12 cellular contexts compared by ENCODE assay signal in the genomic region with DNA sequence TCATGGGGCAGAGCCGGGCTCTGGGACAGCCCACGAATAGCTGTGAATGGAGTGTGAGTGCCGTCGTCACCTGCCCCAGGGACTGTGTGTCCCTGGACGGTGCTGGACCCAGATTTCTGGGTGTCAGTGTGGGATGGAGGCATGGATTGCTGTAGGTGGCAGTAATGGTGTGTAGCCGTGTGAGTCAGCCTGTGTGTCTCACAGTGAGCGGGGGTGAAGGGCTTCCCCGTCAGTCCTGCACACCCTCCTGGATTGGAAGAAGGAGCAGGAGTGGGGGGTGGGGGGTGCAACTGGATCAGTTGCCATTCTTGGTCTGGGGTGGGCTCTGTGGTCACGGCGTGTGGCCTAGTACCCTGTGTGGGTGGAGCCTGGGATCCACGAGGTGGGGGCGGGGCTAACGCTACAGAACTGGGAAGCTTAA. TPM values are rescaled to one million over a fixed set of nuclear protein-coding genes. Genes with fewer than 3 reads are reported as not detected.
A peak's percentile ranks its signal among the peaks of the same experiment; 100 is the strongest.
DNase-seq lines count a peak whose midpoint lies in the region; ATAC-seq and TF ChIP-seq lines count a peak whose summit lies in the region.
"Had no signal": no experiment of that assay in that cellular context is flagged by ENCODE, and none has a peak within 500 bp of the region (broad histone marks: within the 10 kb centered on the region; RNA-seq: fewer than 3 reads in every experiment).

No MANE protein-coding gene starts in this region.

- CTCF ChIA-PET in AG04449 (lab: Yijun Ruan, JAX) (interaction anchor here (0.7 to 3.7 kb wide), 12 partner anchors 8 to 65 kb away, joined by 3 to 19 read pairs (median 5); no protein-coding TSS in a partner anchor), T-cell (lab: Charles Lee) (no interaction called here)

- H3K27ac Mint-ChIP-seq in T-cell, result no peak overlapping the region
- H3K27ac Mint-ChIP-seq: activated naive CD4-positive, alpha-beta T cell treated with anti-CD3 and anti-CD28 coated beads, Interleukin-2, amount 10 ng/mL, durations not matched to agents 7 days and 5 days had no signal

- H3K4me3 ChIP-seq in AG04449 (ENCODE audit: low read depth, low read length) (no peak overlapping the region), iPS-20b (ENCODE audit: low read length) (peak overlapping the region; percentile 4; the same call in 1 of the 2 replicates), lower leg skin (ENCODE audit: low read depth, poor library complexity, severe bottlenecking) (no peak overlapping the region), mucosa of descending colon (no peak overlapping the region)

- ATAC-seq in mucosa of descending colon (no peak), T-cell (replicated peaks in 1 of 4) (no peak)

- no peak overlapping the region for H3K27ac ChIP-seq in iPS-20b (ENCODE audit: low read length)

- no peaks in the 10 kb centered on the region for H3K36me3 Mint-ChIP-seq in T-cell

- TF ChIP-seq POLR2A in lower leg skin (IDR thresholded peaks at IDR 0.05), result no peak

- H3K9me3 ChIP-seq in iPS-20b (ENCODE audit: insufficient read depth, low read depth, low read length) (no peaks in the 10 kb centered on the region), mucosa of descending colon (no peaks in the 10 kb centered on the region)

- intact Hi-C loops in lower leg skin (cut with DNase I; ENCODE audit: low total_unique reads) (loop anchor here (5.0 to 10.0 kb wide), 2 partner anchors 42 to 60 kb away; no protein-coding TSS in a partner anchor), mucosa of descending colon (cut with DNase I, micrococcal nuclease) (loop anchor here in 1 of 2 donors (10.0 kb wide), 1 partner anchor 50 kb away; no protein-coding TSS in a partner anchor)

- peaks cover 25 to 33% (median 26%) of the 10 kb centered on the region in 3 donors for H3K4me1 Mint-ChIP-seq in T-cell

- DNase-seq in AG04449 (ENCODE audit: low read depth, low spot score) (no peak), EL (peak; percentile 64), SK-MEL-5 (ENCODE audit: low read depth, low spot score) (peak; percentile 30), lower leg skin (ENCODE audit: low spot score in 2 of 2) (no peak), mucosa of descending colon (no peak), T-cell (no peak)
- no peak for DNase-seq in stimulated activated CD8-positive, alpha-beta memory T cell treated with anti-CD3 and anti-CD28 coated beads, Interleukin-4, amount 100 ng/mL, for 48 hours
- DNase-seq: activated naive CD4-positive, alpha-beta T cell treated with anti-CD3 and anti-CD28 coated beads, Interleukin-2, amount 10 ng/mL, durations not matched to agents 7 days and 5 days; NCI-H2081 treated with DMSO at 0.1 percent for 48 hours; stimulated activated CD4-positive, alpha-beta T cell treated with anti-CD3 and anti-CD28 coated beads, Interleukin-2, amount 100 ng/mL, for 24 hours; T1000 had no signal

- H3K27me3 ChIP-seq in iPS-20b (ENCODE audit: insufficient read depth, low read length), result peaks cover 44% of the 10 kb centered on the region

- 22 to 34% methylated on average over 13 of the region's 13 CpGs for WGBS in lower leg skin, 2 donors

- TF ChIP-seq CTCF in AG04449 (IDR thresholded peaks at IDR 0.05; ENCODE audit: insufficient read depth, low read length, missing control alignments), result peak; percentile 13
- no peak for TF ChIP-seq CTCF in lower leg skin (IDR thresholded peaks at IDR 0.05)
- no peak for TF ChIP-seq CTCF in mucosa of descending colon (IDR thresholded peaks at IDR 0.05)

- H3K4me3 Mint-ChIP-seq in T-cell, result peak overlapping the region in 1 of 3 donors; percentile 11
- H3K4me3 Mint-ChIP-seq: activated naive CD4-positive, alpha-beta T cell treated with anti-CD3 and anti-CD28 coated beads, Interleukin-2, amount 10 ng/mL, durations not matched to agents 7 days and 5 days had no signal

- in situ Hi-C loops in SK-MEL-5 (cut with HindIII; ENCODE audit: low pct_unique_long_range_greater_than_20kb, low sequenced_read_pairs), result no loop called here

- H3K9me3 Mint-ChIP-seq in T-cell, result no peaks in the 10 kb centered on the region
- H3K9me3 Mint-ChIP-seq: activated naive CD4-positive, alpha-beta T cell treated with anti-CD3 and anti-CD28 coated beads, Interleukin-2, amount 10 ng/mL, durations not matched to agents 7 days and 5 days had no signal

- H3K4me1 ChIP-seq in iPS-20b (ENCODE audit: insufficient read depth, low read length) (peaks cover 10% of the 10 kb centered on the region; the same call in 1 of the 2 replicates), mucosa of descending colon (ENCODE audit: low read depth) (peaks cover 17% of the 10 kb centered on the region)

- H3K36me3 ChIP-seq in iPS-20b (ENCODE audit: insufficient read depth, low read depth, low read length) (no peaks in the 10 kb centered on the region; the same call in 1 of the 2 replicates), mucosa of descending colon (ENCODE audit: low read depth) (no peaks in the 10 kb centered on the region)

- H3K27me3 Mint-ChIP-seq in T-cell, result peaks cover 9 to 24% of the 10 kb centered on the region in 2 donors

- H3K9ac ChIP-seq in iPS-20b (ENCODE audit: low read depth, low read length), result no peak overlapping the region

- POLR2A ChIA-PET in AG04449 (lab: Yijun Ruan, JAX) (no interaction called here), T-cell (lab: Charles Lee) (interaction anchor here in 1 of 2 donors (0.7 kb wide), 1 partner anchor 24 kb away, joined by 3 read pairs; no protein-coding TSS in a partner anchor)

RNA-seq across cellular contexts. Expression of gene LTBP4, which starts 6.5 kb away (rescaled TPM):
- total RNA-seq in SK-MEL-5 (2014; rRNA removed; shearing (Covaris generic)), result 10.9 and 13.4 TPM in 2 replicates
- polyA plus RNA-seq in SK-MEL-5 (2015; cell fraction: cytosol; rRNA removed), result 46.6 and 55.1 TPM in 2 replicates
- polyA plus RNA-seq in SK-MEL-5 (2015; cell fraction: nucleus; rRNA removed), result 316 and 403 TPM in 2 replicates
- total RNA-seq in lower leg skin, result 100 to 1,000 TPM; 113 to 181 (median 144) TPM
- 100 to 1,000 TPM; 141 to 244 (median 160) TPM for total RNA-seq in mucosa of descending colon
- total RNA-seq in T-cell, result 100 to 1,000 TPM in 4 of 5 donors, 10 to 100 TPM in 1; 90.9 to 215 (median 160) TPM

RNA-seq across cellular contexts. Expression of gene SHKBP1, which starts 18.0 kb away (rescaled TPM):
- 17.6 and 21.2 TPM in 2 replicates for total RNA-seq in SK-MEL-5 (2014; rRNA removed; shearing (Covaris generic))
- polyA plus RNA-seq in SK-MEL-5 (2015; cell fraction: cytosol; rRNA removed), result 79.1 and 87.1 TPM in 2 replicates
- polyA plus RNA-seq in SK-MEL-5 (2015; cell fraction: nucleus; rRNA removed), result 76.3 and 96.0 TPM in 2 replicates
- total RNA-seq in lower leg skin, result 10 to 100 TPM; 39.6 to 53.4 (median 43.0) TPM
- total RNA-seq in mucosa of descending colon, result 10 to 100 TPM; 58.1 to 70.6 (median 62.2) TPM
- total RNA-seq in T-cell, result 100 to 1,000 TPM; 117 to 153 (median 142) TPM

Comparison
In these comparisons a context has a peak if more than half of its experiments do, and no peak if none do; other contexts are left out.
1. DNase-seq: peak in EL (single experiment) and SK-MEL-5 (single experiment); none in AG04449 (single experiment), stimulated activated CD8-positive, alpha-beta memory T cell treated with anti-CD3 and anti-CD28 coated beads, Interleukin-4, amount 100 ng/mL, for 48 hours (single experiment), lower leg skin (0 of 2), mucosa of descending colon (0 of 3) and T-cell (0 of 34).